ENCODE assay signal across 24 cellular contexts in genomic region chr6:72712921-72713320, GRCh38.
A peak's percentile ranks its signal among the peaks of the same experiment; 100 is the strongest.
DNase-seq lines count a peak whose midpoint lies in the region; ATAC-seq and TF ChIP-seq lines count a peak whose summit lies in the region.
"Had no signal": no experiment of that assay in that cellular context is flagged by ENCODE, and none has a peak within 500 bp of the region (broad histone marks: within the 10 kb centered on the region; RNA-seq: fewer than 3 reads in every experiment).

No MANE protein-coding gene starts in this region.

- H3K36me3 ChIP-seq in PC-3 (ENCODE audit: low read depth, low read length) (no peaks in the 10 kb centered on the region), Peyer's patch (no peaks in the 10 kb centered on the region), spleen (no peaks in the 10 kb centered on the region)

- no peaks in the 10 kb centered on the region for H3F3A ChIP-seq in PC-3 (ENCODE audit: low read length, unreplicated experiment)

- H3K4me1 ChIP-seq in PC-3 (ENCODE audit: insufficient read depth, low read length) (no peaks in the 10 kb centered on the region), Peyer's patch (no peaks in the 10 kb centered on the region), spleen (no peaks in the 10 kb centered on the region)

- no peaks in the 10 kb centered on the region for H3K9me2 ChIP-seq in PC-3 (replicated peaks; ENCODE audit: low read length)

- DNase-seq in DMS 273 (lab: John Stamatoyannopoulos, UW; ENCODE audit: unreplicated experiment): peak; percentile 29
- DNase-seq in DMS 273 treated with DMSO at 0.1 percent for 48 hours (lab: John Stamatoyannopoulos, UW): no peak
- DNase-seq in PC-3: peak; percentile 32
- DNase-seq in choroid plexus epithelial cell (ENCODE audit: low read depth): peak; percentile 16
- DNase-seq in Peyer's patch: no peak
- no peak for DNase-seq in spleen
- DNase-seq in NCI-H1436 (lab: John Stamatoyannopoulos, UW): no peak
- DNase-seq: CD4-positive, CD25-positive, alpha-beta regulatory T cell; COR-L47; DMS153; EL; HCEC 1CT; KG1; NCI-H1417; NCI-H1930; NCI-H2171 treated with DMSO at 0.1 percent for 48 hours; NCI-H446; NCI-H748 treated with DMSO at 0.1 percent for 48 hours; NK-92 treated with Interleukin-12 subunit alpha and Interleukin-12 subunit beta, amount 100 ng/mL, for 24 hours; Right ventricle myocardium superior had no signal

- 80 to 91% (median 86%) methylated on average over 7 of the region's 7 CpGs for WGBS in spleen, 5 donors

- TF ChIP-seq CTCF in PC-3 (conservative IDR thresholded peaks at IDR 0.05; ENCODE audit: low read depth, low read length): no peak
- no peak for TF ChIP-seq CTCF in choroid plexus epithelial cell (conservative IDR thresholded peaks at IDR 0.05; ENCODE audit: low read depth, low read length)
- TF ChIP-seq CTCF in Peyer's patch (IDR thresholded peaks at IDR 0.05): no peak
- TF ChIP-seq CTCF in spleen (IDR thresholded peaks at IDR 0.05 in 8 of 11, conservative IDR thresholded peaks at IDR 0.05 in 3 of 11): no peak

- no peak overlapping the region for H3K9ac ChIP-seq in PC-3 (ENCODE audit: low read length)

- no peak overlapping the region for H3K4me3 ChIP-seq in PC-3 (ENCODE audit: low read length)
- H3K4me3 ChIP-seq in choroid plexus epithelial cell (ENCODE audit: low read depth, low read length): no peak overlapping the region
- H3K4me3 ChIP-seq in Peyer's patch: no peak overlapping the region
- no peak overlapping the region for H3K4me3 ChIP-seq in spleen
- H3K4me3 ChIP-seq: GM12878 had no signal

- H3K27me3 ChIP-seq in PC-3 (ENCODE audit: low read length) (no peaks in the 10 kb centered on the region), Peyer's patch (no peaks in the 10 kb centered on the region), spleen (replicated peaks in 1 of 7) (no peaks in the 10 kb centered on the region)

- H3K9me3 ChIP-seq in PC-3 (ENCODE audit: low read length): no peaks in the 10 kb centered on the region
- H3K9me3 ChIP-seq in Peyer's patch: no peaks in the 10 kb centered on the region
- H3K9me3 ChIP-seq in spleen: peaks cover 0 to 18% (median 11%) of the 10 kb centered on the region in 8 donors

- H4K20me1 ChIP-seq in PC-3 (ENCODE audit: low read length): no peaks in the 10 kb centered on the region

- intact Hi-C loops in PC-3 (cut with micrococcal nuclease): no loop called here
- intact Hi-C loops in spleen (cut with DNase I; ENCODE audit: low total_unique reads): no loop called here

- POLR2A ChIA-PET in PC-3 (lab: Charles Lee; ENCODE audit: unreplicated experiment): no interaction called here

- CTCF ChIA-PET in PC-3 (lab: Charles Lee): no interaction called here

- no peak overlapping the region for H3K27ac ChIP-seq in PC-3 (ENCODE audit: low read length)
- H3K27ac ChIP-seq in Peyer's patch: no peak overlapping the region
- H3K27ac ChIP-seq in spleen: no peak overlapping the region
- H3K27ac ChIP-seq: 22Rv1 had no signal

- TF ChIP-seq POLR2A in Peyer's patch (IDR thresholded peaks at IDR 0.05) (no peak), spleen (IDR thresholded peaks at IDR 0.05) (no peak)

- BruUV-seq in PC-3 (replicated peaks; lab: Mats Ljungman, UMichigan): no TSS peak

- H2AFZ ChIP-seq in PC-3 (ENCODE audit: low read length): no peak overlapping the region

- no peak for ATAC-seq in PC-3
- ATAC-seq in activated CD4-positive, CD25-positive, alpha-beta regulatory T cell treated with anti-CD3 and anti-CD28 coated beads, Interleukin-2, amount 50 U/mL, for 24 hours: no peak
- ATAC-seq: GM12878, HepG2 had no signal

- H3K79me2 ChIP-seq in PC-3 (ENCODE audit: low read length): no peaks in the 10 kb centered on the region

- H3K4me2 ChIP-seq in PC-3 (ENCODE audit: low read length): no peak overlapping the region

Comparison
In these comparisons a context has a peak if more than half of its experiments do, and no peak if none do; other contexts are left out.
1. DNase-seq: peak in DMS 273 (single experiment), PC-3 (single experiment) and choroid plexus epithelial cell (single experiment); none in DMS 273 treated with DMSO at 0.1 percent for 48 hours (single experiment), Peyer's patch (0 of 3), spleen (single experiment) and NCI-H1436 (single experiment).